ENCODE assay signal across 15 cellular contexts in genomic region chr16:85251225-85251760, GRCh38.
DNase-seq lines count a peak whose midpoint lies in the region; ATAC-seq and TF ChIP-seq lines count a peak whose summit lies in the region.
"Had no signal": no experiment of that assay in that cellular context is flagged by ENCODE, and none has a peak within 500 bp of the region (broad histone marks: within the 10 kb centered on the region; RNA-seq: fewer than 3 reads in every experiment).

No MANE protein-coding gene starts in this region.

- H3K79me2 ChIP-seq in smooth muscle cell (ENCODE audit: low read depth), result peaks cover 7% of the 10 kb centered on the region

- no peaks in the 10 kb centered on the region for H3K9me3 ChIP-seq in smooth muscle cell (replicated peaks; ENCODE audit: low read depth)

- H3K4me2 ChIP-seq in smooth muscle cell, result no peak overlapping the region

- 96% methylated on average over 21 of the region's 21 CpGs for WGBS in smooth muscle cell (ENCODE audit: low lambda C conversion rate)

- H2AFZ ChIP-seq in smooth muscle cell (ENCODE audit: low read depth), result no peak overlapping the region

- H4K20me1 ChIP-seq in smooth muscle cell (ENCODE audit: low read depth), result peaks cover 90% of the 10 kb centered on the region

- no peaks in the 10 kb centered on the region for H3K27me3 ChIP-seq in smooth muscle cell (ENCODE audit: low read depth)

- DNase-seq in activated naive CD8-positive, alpha-beta T cell treated with anti-CD3 and anti-CD28 coated beads, Interleukin-2, amount 10 ng/mL, durations not matched to agents 7 days and 5 days, result no peak
- no peak for DNase-seq in activated naive CD8-positive, alpha-beta T cell treated with anti-CD3 and anti-CD28 coated beads for 36 hours
- DNase-seq in left lobe of liver (ENCODE audit: low spot score), result peak; percentile 75
- DNase-seq in smooth muscle cell (lab: John Stamatoyannopoulos, UW; ENCODE audit: unreplicated experiment), result no peak
- no peak for DNase-seq in CD1c-positive myeloid dendritic cell (ENCODE audit: extremely low spot score)
- no peak for DNase-seq in NCI-H1930 (lab: John Stamatoyannopoulos, UW)
- DNase-seq: 8988T, AML-193, C1 segment of cervical spinal cord, DND-41, GDM1, GOT3, HCEC 1CT had no signal

- no peak overlapping the region for H3K4me3 ChIP-seq in smooth muscle cell

- H3K36me3 ChIP-seq in smooth muscle cell (ENCODE audit: low read depth), result no peaks in the 10 kb centered on the region

- no peak for TF ChIP-seq CTCF in smooth muscle cell (IDR thresholded peaks at IDR 0.05; ENCODE audit: borderline replicate concordance, insufficient read depth, poor library complexity, severe bottlenecking)

- H3K4me1 Mint-ChIP-seq in activated naive CD8-positive, alpha-beta T cell treated with anti-CD3 and anti-CD28 coated beads, Interleukin-2, amount 10 ng/mL, durations not matched to agents 7 days and 5 days, result peaks cover 18% of the 10 kb centered on the region
- H3K4me1 Mint-ChIP-seq in activated naive CD8-positive, alpha-beta T cell treated with anti-CD3 and anti-CD28 coated beads for 36 hours, result peaks cover 5% of the 10 kb centered on the region
- H3K4me1 Mint-ChIP-seq: CD4-positive, alpha-beta memory T cell had no signal

- H3K27ac Mint-ChIP-seq in activated naive CD8-positive, alpha-beta T cell treated with anti-CD3 and anti-CD28 coated beads, Interleukin-2, amount 10 ng/mL, durations not matched to agents 7 days and 5 days, result peak overlapping the region; percentile 70
- no peak overlapping the region for H3K27ac Mint-ChIP-seq in activated naive CD8-positive, alpha-beta T cell treated with anti-CD3 and anti-CD28 coated beads for 36 hours
- H3K27ac Mint-ChIP-seq: CD4-positive, alpha-beta memory T cell had no signal

- H3F3A ChIP-seq in smooth muscle cell (ENCODE audit: low read depth), result peaks cover 5% of the 10 kb centered on the region

- H3K9ac ChIP-seq in smooth muscle cell (ENCODE audit: low read depth), result no peak overlapping the region

- H3K27me3 Mint-ChIP-seq in activated naive CD8-positive, alpha-beta T cell treated with anti-CD3 and anti-CD28 coated beads, Interleukin-2, amount 10 ng/mL, durations not matched to agents 7 days and 5 days, result peaks cover 9% of the 10 kb centered on the region
- no peaks in the 10 kb centered on the region for H3K27me3 Mint-ChIP-seq in activated naive CD8-positive, alpha-beta T cell treated with anti-CD3 and anti-CD28 coated beads for 36 hours

- peak overlapping the region; percentile 12 for H3K27ac ChIP-seq in smooth muscle cell (ENCODE audit: low read depth)

- peaks cover 6% of the 10 kb centered on the region for H3K4me1 ChIP-seq in smooth muscle cell (ENCODE audit: low read depth)

- no peak overlapping the region for H3K4me3 Mint-ChIP-seq in activated naive CD8-positive, alpha-beta T cell treated with anti-CD3 and anti-CD28 coated beads, Interleukin-2, amount 10 ng/mL, durations not matched to agents 7 days and 5 days
- H3K4me3 Mint-ChIP-seq in activated naive CD8-positive, alpha-beta T cell treated with anti-CD3 and anti-CD28 coated beads for 36 hours, result no peak overlapping the region
- H3K4me3 Mint-ChIP-seq: CD4-positive, alpha-beta memory T cell had no signal

- no peaks in the 10 kb centered on the region for H3K36me3 Mint-ChIP-seq in activated naive CD8-positive, alpha-beta T cell treated with anti-CD3 and anti-CD28 coated beads, Interleukin-2, amount 10 ng/mL, durations not matched to agents 7 days and 5 days
- no peaks in the 10 kb centered on the region for H3K36me3 Mint-ChIP-seq in activated naive CD8-positive, alpha-beta T cell treated with anti-CD3 and anti-CD28 coated beads for 36 hours
- H3K36me3 Mint-ChIP-seq: CD4-positive, alpha-beta memory T cell had no signal

- ATAC-seq in activated naive CD8-positive, alpha-beta T cell treated with anti-CD3 and anti-CD28 coated beads, Interleukin-2, amount 10 ng/mL, durations not matched to agents 7 days and 5 days (ENCODE audit: low read depth), result no peak
- ATAC-seq in left lobe of liver, result peak; percentile 42
- ATAC-seq in HG02763 (IDR thresholded peaks at IDR 0.05; ENCODE audit: unreplicated experiment), result no peak

- H3K9me3 Mint-ChIP-seq in activated naive CD8-positive, alpha-beta T cell treated with anti-CD3 and anti-CD28 coated beads, Interleukin-2, amount 10 ng/mL, durations not matched to agents 7 days and 5 days, result no peaks in the 10 kb centered on the region
- H3K9me3 Mint-ChIP-seq in activated naive CD8-positive, alpha-beta T cell treated with anti-CD3 and anti-CD28 coated beads for 36 hours, result no peaks in the 10 kb centered on the region
- H3K9me3 Mint-ChIP-seq: CD4-positive, alpha-beta memory T cell had no signal

- POLR2A ChIA-PET in activated naive CD8-positive, alpha-beta T cell treated with anti-CD3 and anti-CD28 coated beads, Interleukin-2, amount 10 ng/mL, durations not matched to agents 7 days and 5 days (lab: Charles Lee), result no interaction called here
